In the genomic region with DNA sequence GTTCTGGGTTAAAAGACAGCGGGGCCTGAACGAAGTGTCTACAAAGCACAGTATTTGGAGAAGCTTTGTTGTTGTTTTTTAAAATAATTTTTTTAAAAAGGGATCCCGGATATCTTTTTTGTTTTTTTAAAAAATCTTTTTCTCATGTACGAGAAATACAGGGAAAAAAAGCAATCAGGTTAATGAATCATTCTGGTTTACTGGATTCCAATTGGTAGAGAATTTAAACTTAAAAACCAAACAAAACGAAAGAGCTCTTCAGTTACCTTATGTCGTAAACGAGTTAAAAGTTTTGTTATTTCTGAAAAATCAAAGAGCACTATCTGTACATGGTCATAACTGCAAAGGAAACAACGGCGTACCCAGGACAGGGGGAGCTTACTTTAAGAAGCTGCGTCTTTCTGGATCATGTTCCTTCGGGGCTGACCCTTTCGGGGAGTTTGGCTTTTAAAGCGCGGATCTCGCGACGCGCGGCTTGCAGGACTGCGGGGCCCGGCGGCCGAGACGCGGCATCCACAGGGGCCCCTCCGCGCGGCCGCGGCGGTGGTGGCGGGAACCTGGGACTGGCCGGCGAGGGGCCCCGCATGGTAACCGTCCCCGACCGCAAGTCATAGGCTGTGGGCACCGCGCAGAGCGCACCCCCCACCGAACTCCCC, we compare ENCODE assay signal across 8 cellular contexts. TPM values are rescaled to one million over a fixed set of nuclear protein-coding genes. Genes with fewer than 3 reads are reported as not detected.
A peak's percentile ranks its signal among the peaks of the same experiment; 100 is the strongest.
DNase-seq lines count a peak whose midpoint lies in the region; ATAC-seq and TF ChIP-seq lines count a peak whose summit lies in the region.

No MANE protein-coding gene starts in this region.

- no peak overlapping the region for H3K27ac ChIP-seq in IMR-90 (ENCODE audit: insufficient read depth, low read length)

- no peaks in the 10 kb centered on the region for H3K9me3 ChIP-seq in IMR-90 (ENCODE audit: control insufficient read depth, insufficient read depth, low read length)

- H3K4me1 ChIP-seq in IMR-90 (ENCODE audit: control insufficient read depth, insufficient read depth, low read length): no peaks in the 10 kb centered on the region

- no peak overlapping the region for H4K91ac ChIP-seq in IMR-90 (ENCODE audit: insufficient read depth, low read depth, low read length)

- no peaks in the 10 kb centered on the region for H4K20me1 ChIP-seq in IMR-90 (ENCODE audit: insufficient read depth, low read length)

- intact Hi-C loops in IMR-90 (cut with micrococcal nuclease): no loop called here

- no peaks in the 10 kb centered on the region for H3K79me1 ChIP-seq in IMR-90 (ENCODE audit: low read depth in 1 of 2, low read length in 2 of 2)

- peak overlapping the region; percentile 69 for H3K9ac ChIP-seq in IMR-90 (ENCODE audit: low read depth, low read length)

- 40% methylated on average over 1 of the region's 42 CpGs; no CpG with 5 or more reads in 1 of the 2 experiments for WGBS in IMR-90 (ENCODE audit: extremely low coverage in 2 of 2, insufficient read length in 1 of 2), 2 experiments

- peak overlapping the region; percentile 89 for H2AFZ ChIP-seq in IMR-90 (replicated peaks; ENCODE audit: low read length, poor library complexity)

- no peak overlapping the region for H3K23ac ChIP-seq in IMR-90 (ENCODE audit: low read depth, low read length)

- no peak overlapping the region for H4K8ac ChIP-seq in IMR-90 (ENCODE audit: low read depth in 2 of 2, low read length in 2 of 2)

- peaks cover 44% of the 10 kb centered on the region for H3K27me3 ChIP-seq in IMR-90 (ENCODE audit: control insufficient read depth, insufficient read depth, low read length)

- no peak overlapping the region for H3K56ac ChIP-seq in IMR-90 (ENCODE audit: extremely low read depth, insufficient read depth, low read length)

- H2BK120ac ChIP-seq in IMR-90 (ENCODE audit: low read depth, low read length): no peak overlapping the region

- TF ChIP-seq CTCF in IMR-90 (conservative IDR thresholded peaks at IDR 0.05; ENCODE audit: low read depth, low read length): no peak

- no peak overlapping the region for H2BK5ac ChIP-seq in IMR-90 (ENCODE audit: low read depth, low read length, poor library complexity, severe bottlenecking)

- in situ Hi-C loops in IMR-90 (cut with MboI; ENCODE audit: low sequenced_read_pairs): no loop called here

- CTCF ChIA-PET in IMR-90 (lab: Yijun Ruan, JAX): interaction anchor here (0.6 to 0.8 kb wide), 4 partner anchors 8 to 15 kb away, joined by 3 to 5 read pairs (median 4); no protein-coding TSS in a partner anchor

- POLR2A ChIA-PET in IMR-90 (lab: Charles Lee; ENCODE audit: unreplicated experiment): no interaction called here

- H3K4ac ChIP-seq in IMR-90 (ENCODE audit: low read depth, low read length): no peak overlapping the region

- H3K9me1 ChIP-seq in IMR-90 (ENCODE audit: insufficient read depth, low read length): no peaks in the 10 kb centered on the region

- H2AK5ac ChIP-seq in IMR-90 (ENCODE audit: low read depth, low read length): no peak overlapping the region

- TF ChIP-seq RAD21 in IMR-90 (IDR thresholded peaks at IDR 0.05; ENCODE audit: low read length): no peak

- H3K14ac ChIP-seq in IMR-90 (replicated peaks; ENCODE audit: low read depth, low read length): no peak overlapping the region

- BruUV-seq in IMR-90 (replicated peaks; lab: Mats Ljungman, UMichigan): no TSS peak

- no peak overlapping the region for H4K5ac ChIP-seq in IMR-90 (ENCODE audit: low read depth, low read length)

- no peaks in the 10 kb centered on the region for H3K36me3 ChIP-seq in IMR-90 (ENCODE audit: control insufficient read depth, insufficient read depth, low read length)

- H3K18ac ChIP-seq in IMR-90 (ENCODE audit: low read depth, low read length): no peak overlapping the region

- H2AK9ac ChIP-seq in IMR-90 (replicated peaks; ENCODE audit: low read depth, low read length, poor library complexity): no peak overlapping the region

- peak; percentile 81 for ATAC-seq in IMR-90 (ENCODE audit: low read depth)

- TF ChIP-seq POLR2A in IMR-90 (IDR thresholded peaks at IDR 0.05; ENCODE audit: low read depth, low read length): no peak

- DNase-seq in NCI-H2081 (lab: John Stamatoyannopoulos, UW) (peak; percentile 34 to 42), NCI-H2081 treated with DMSO at 0.1 percent for 48 hours (lab: John Stamatoyannopoulos, UW) (no peak), IMR-90 (peak; percentile 28), astrocyte of the hippocampus (ENCODE audit: low read depth, low spot score) (peak; percentile 59), skeletal muscle cell (ENCODE audit: low read depth) (no peak), H4 (ENCODE audit: low spot score) (no peak)
- no peak for DNase-seq in NK-92 treated with Interleukin-12 subunit alpha and Interleukin-12 subunit beta, amount 100 ng/mL, for 24 hours (lab: John Stamatoyannopoulos, UW)

- H3K4me2 ChIP-seq in IMR-90 (ENCODE audit: low read depth, low read length): peak overlapping the region; percentile 95

- H3K4me3 ChIP-seq in IMR-90 (ENCODE audit: insufficient read depth, low read depth, low read length): peak overlapping the region; percentile 94
- H3K4me3 ChIP-seq in iPS-11a (ENCODE audit: low read depth, low read length): peak overlapping the region; percentile 55
- peak overlapping the region; percentile 83 for H3K4me3 ChIP-seq in skeletal muscle cell (ENCODE audit: low read depth, low read length)

- H2BK20ac ChIP-seq in IMR-90 (ENCODE audit: low read depth, low read length): no peak overlapping the region

- dilution Hi-C loops in IMR-90 (cut with HindIII; ENCODE audit: low sequenced_read_pairs, unreplicated experiment): no loop called here

- no peak overlapping the region for H2BK15ac ChIP-seq in IMR-90 (ENCODE audit: low read depth, low read length)

TF ChIP-seq in IMR-90, 13 proteins besides CTCF, POLR2A, EP300 and RAD21:
- TF ChIP-seq CHD1 (IDR thresholded peaks at IDR 0.05; ENCODE audit: low read depth, low read length) (no peak), CEBPB (IDR thresholded peaks at IDR 0.05; ENCODE audit: low read depth, low read length) (no peak)

RNA-seq across cellular contexts. Expression of gene IL20RA, which starts 0.9 kb away (rescaled TPM):
- total RNA-seq in IMR-90 (2012; rRNA removed): under 0.01 TPM in 1 of 2 replicates, not detected in the other
- 0.02 TPM in 1 of 2 replicates, not detected in the other for polyA plus RNA-seq in IMR-90 (2012; rRNA removed)
- polyA plus RNA-seq in IMR-90 (2012; cell fraction: cytosol; rRNA removed): not detected in 2 replicates
- 0.05 TPM in 1 of 2 replicates, not detected in the other for polyA plus RNA-seq in IMR-90 (2012; cell fraction: nucleus; rRNA removed; ENCODE audit: low replicate concordance)
- total RNA-seq in H4 (2014; rRNA removed; shearing (Covaris generic)): 0.14 TPM in 1 of 2 replicates, not detected in the other

Comparison
In these comparisons a context has a peak if more than half of its experiments do, and no peak if none do; other contexts are left out.
1. DNase-seq: peak in NCI-H2081 (2 of 2), IMR-90 (single experiment) and astrocyte of the hippocampus (single experiment); none in NCI-H2081 treated with DMSO at 0.1 percent for 48 hours (single experiment), skeletal muscle cell (single experiment), H4 (single experiment) and NK-92 treated with Interleukin-12 subunit alpha and Interleukin-12 subunit beta, amount 100 ng/mL, for 24 hours (single experiment).
2. Peak in every context shown above with its lines, with median percentiles within 50 percentile points of each other: H3K4me3 ChIP-seq.